ENCODE assay signal across 1 cellular context in the genomic region with DNA sequence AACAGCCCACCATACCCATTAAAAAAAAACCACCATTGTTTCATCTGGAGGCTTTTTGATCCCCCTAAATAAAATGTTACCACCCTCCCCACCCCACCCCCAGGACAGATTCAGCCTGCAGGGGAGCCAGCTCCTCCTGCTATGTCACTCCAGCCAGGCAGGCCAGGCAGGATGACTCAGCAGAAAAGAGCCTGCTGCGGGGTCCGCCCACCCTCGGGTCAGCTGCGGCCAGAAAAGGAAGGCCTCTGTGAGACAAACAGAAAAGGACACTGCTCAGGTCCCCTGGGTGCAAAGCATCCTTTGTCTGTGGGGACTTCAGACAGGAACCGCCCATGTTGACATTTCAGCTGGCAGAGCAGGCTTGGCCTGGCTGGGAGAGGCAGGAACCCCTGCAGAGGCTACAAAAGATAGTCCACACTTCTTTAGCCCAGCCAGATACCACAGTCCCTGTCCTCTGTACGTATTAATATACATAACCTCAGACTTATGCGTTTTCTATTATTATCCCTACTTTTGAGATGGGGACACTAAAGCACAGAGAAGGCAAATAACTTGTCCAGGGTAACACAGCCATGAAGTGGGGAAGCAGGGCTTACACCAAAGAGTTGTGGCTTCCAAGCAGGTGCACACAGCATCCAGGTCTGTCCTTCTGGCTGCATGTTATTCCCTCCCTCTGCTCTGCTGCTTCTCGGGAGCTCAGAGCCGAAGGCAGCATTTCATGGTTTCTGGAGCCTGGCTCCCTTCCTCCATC.
A peak's percentile ranks its signal among the peaks of the same experiment; 100 is the strongest.
TF ChIP-seq lines count a peak whose summit lies in the region.

No MANE protein-coding gene starts in this region.

TF ChIP-seq in K562, 482 proteins besides CTCF, POLR2A, EP300 and RAD21 (continued from another document and continues in another):
- TF ChIP-seq TCF15 (CRISPR knock-in tag; IDR thresholded peaks at IDR 0.05): no peak
- TF ChIP-seq BHLHE40 (IDR thresholded peaks at IDR 0.05; ENCODE audit: low read length): peak; percentile 41; the same call in 1 of the 2 replicates
- no peak for TF ChIP-seq CHCHD3 (CRISPR knock-in tag; IDR thresholded peaks at IDR 0.05)
- TF ChIP-seq, protein P1, sequence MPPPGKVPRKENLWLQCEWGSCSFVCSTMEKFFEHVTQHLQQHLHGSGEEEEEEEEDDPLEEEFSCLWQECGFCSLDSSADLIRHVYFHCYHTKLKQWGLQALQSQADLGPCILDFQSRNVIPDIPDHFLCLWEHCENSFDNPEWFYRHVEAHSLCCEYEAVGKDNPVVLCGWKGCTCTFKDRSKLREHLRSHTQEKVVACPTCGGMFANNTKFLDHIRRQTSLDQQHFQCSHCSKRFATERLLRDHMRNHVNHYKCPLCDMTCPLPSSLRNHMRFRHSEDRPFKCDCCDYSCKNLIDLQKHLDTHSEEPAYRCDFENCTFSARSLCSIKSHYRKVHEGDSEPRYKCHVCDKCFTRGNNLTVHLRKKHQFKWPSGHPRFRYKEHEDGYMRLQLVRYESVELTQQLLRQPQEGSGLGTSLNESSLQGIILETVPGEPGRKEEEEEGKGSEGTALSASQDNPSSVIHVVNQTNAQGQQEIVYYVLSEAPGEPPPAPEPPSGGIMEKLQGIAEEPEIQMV (tag; conservative IDR thresholded peaks at IDR 0.05; ENCODE audit: low read depth): no peak
- TF ChIP-seq, protein P2, sequence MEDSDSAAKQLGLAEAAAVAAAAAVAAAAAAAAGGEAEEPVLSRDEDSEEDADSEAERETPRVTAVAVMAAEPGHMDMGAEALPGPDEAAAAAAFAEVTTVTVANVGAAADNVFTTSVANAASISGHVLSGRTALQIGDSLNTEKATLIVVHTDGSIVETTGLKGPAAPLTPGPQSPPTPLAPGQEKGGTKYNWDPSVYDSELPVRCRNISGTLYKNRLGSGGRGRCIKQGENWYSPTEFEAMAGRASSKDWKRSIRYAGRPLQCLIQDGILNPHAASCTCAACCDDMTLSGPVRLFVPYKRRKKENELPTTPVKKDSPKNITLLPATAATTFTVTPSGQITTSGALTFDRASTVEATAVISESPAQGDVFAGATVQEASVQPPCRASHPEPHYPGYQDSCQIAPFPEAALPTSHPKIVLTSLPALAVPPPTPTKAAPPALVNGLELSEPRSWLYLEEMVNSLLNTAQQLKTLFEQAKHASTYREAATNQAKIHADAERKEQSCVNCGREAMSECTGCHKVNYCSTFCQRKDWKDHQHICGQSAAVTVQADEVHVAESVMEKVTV (CRISPR knock-in tag; IDR thresholded peaks at IDR 0.05): no peak
- no peak for TF ChIP-seq ARHGAP35 (IDR thresholded peaks at IDR 0.05; ENCODE audit: partially characterized antibody)
- no peak for TF ChIP-seq FOS (IDR thresholded peaks at IDR 0.05; ENCODE audit: extremely low read depth, insufficient read length)
- no peak for TF ChIP-seq NR3C1 (CRISPR knock-in tag; IDR thresholded peaks at IDR 0.05)
- no peak for TF ChIP-seq PTRF (tag; IDR thresholded peaks at IDR 0.05)
- TF ChIP-seq PRDM10 (IDR thresholded peaks at IDR 0.05; ENCODE audit: partially characterized antibody): peak; percentile 7
- TF ChIP-seq BACH1 (tag; IDR thresholded peaks at IDR 0.05): peak; percentile 99
- no peak for TF ChIP-seq UBTF (IDR thresholded peaks at IDR 0.05; ENCODE audit: borderline replicate concordance in 1 of 2, low read depth in 2 of 2, low read length in 2 of 2)
- TF ChIP-seq GTF2F1 (IDR thresholded peaks at IDR 0.05; ENCODE audit: low read depth, low read length): no peak
- peak; percentile 99 for TF ChIP-seq NFE2 (IDR thresholded peaks at IDR 0.05; ENCODE audit: low read depth)
- no peak for TF ChIP-seq YY1 (IDR thresholded peaks at IDR 0.05; ENCODE audit: borderline replicate concordance in 1 of 3, control insufficient read depth in 1 of 3, extremely low read depth in 1 of 3, insufficient read depth in 3 of 3, insufficient read length in 1 of 3, insufficient replicate concordance in 2 of 3, low read depth in 1 of 3, low read length in 2 of 3)
- no peak for TF ChIP-seq CHD2 (IDR thresholded peaks at IDR 0.05; ENCODE audit: low read depth, low read length)
- TF ChIP-seq PHF21A (IDR thresholded peaks at IDR 0.05; ENCODE audit: borderline replicate concordance, low read depth): no peak
- no peak for TF ChIP-seq GATAD2A (IDR thresholded peaks at IDR 0.05)
- peak; percentile 59; the same call in 1 of the 2 replicates for TF ChIP-seq SMARCE1 (IDR thresholded peaks at IDR 0.05)
- no peak for TF ChIP-seq MTA3 (IDR thresholded peaks at IDR 0.05; ENCODE audit: borderline replicate concordance)
- TF ChIP-seq ZNF41 (CRISPR knock-in tag; conservative IDR thresholded peaks at IDR 0.05): no peak
- TF ChIP-seq, protein P3, sequence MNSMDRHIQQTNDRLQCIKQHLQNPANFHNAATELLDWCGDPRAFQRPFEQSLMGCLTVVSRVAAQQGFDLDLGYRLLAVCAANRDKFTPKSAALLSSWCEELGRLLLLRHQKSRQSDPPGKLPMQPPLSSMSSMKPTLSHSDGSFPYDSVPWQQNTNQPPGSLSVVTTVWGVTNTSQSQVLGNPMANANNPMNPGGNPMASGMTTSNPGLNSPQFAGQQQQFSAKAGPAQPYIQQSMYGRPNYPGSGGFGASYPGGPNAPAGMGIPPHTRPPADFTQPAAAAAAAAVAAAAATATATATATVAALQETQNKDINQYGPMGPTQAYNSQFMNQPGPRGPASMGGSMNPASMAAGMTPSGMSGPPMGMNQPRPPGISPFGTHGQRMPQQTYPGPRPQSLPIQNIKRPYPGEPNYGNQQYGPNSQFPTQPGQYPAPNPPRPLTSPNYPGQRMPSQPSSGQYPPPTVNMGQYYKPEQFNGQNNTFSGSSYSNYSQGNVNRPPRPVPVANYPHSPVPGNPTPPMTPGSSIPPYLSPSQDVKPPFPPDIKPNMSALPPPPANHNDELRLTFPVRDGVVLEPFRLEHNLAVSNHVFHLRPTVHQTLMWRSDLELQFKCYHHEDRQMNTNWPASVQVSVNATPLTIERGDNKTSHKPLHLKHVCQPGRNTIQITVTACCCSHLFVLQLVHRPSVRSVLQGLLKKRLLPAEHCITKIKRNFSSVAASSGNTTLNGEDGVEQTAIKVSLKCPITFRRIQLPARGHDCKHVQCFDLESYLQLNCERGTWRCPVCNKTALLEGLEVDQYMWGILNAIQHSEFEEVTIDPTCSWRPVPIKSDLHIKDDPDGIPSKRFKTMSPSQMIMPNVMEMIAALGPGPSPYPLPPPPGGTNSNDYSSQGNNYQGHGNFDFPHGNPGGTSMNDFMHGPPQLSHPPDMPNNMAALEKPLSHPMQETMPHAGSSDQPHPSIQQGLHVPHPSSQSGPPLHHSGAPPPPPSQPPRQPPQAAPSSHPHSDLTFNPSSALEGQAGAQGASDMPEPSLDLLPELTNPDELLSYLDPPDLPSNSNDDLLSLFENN (IDR thresholded peaks at IDR 0.05; ENCODE audit: low read depth in 2 of 2, low read length in 2 of 2): peak in 1 of 2 experiments; percentile 50; a peak in 1 of 4 replicates
- TF ChIP-seq AFF4 (CRISPR knock-in tag; IDR thresholded peaks at IDR 0.05): 0 out of 2 replicates have a peak, but pooled peaks have one; percentile 29
- no peak for TF ChIP-seq NCOA4 (IDR thresholded peaks at IDR 0.05; ENCODE audit: partially characterized antibody)
- TF ChIP-seq ZNF174 (CRISPR knock-in tag; IDR thresholded peaks at IDR 0.05): no peak
- TF ChIP-seq SMAD2 (IDR thresholded peaks at IDR 0.05; ENCODE audit: low read depth, low read length): no peak
- no peak for TF ChIP-seq BDP1 (IDR thresholded peaks at IDR 0.05; ENCODE audit: insufficient read depth, insufficient read length)
- TF ChIP-seq PHTF2 (CRISPR knock-in tag; IDR thresholded peaks at IDR 0.05): no peak
- TF ChIP-seq, protein P4, sequence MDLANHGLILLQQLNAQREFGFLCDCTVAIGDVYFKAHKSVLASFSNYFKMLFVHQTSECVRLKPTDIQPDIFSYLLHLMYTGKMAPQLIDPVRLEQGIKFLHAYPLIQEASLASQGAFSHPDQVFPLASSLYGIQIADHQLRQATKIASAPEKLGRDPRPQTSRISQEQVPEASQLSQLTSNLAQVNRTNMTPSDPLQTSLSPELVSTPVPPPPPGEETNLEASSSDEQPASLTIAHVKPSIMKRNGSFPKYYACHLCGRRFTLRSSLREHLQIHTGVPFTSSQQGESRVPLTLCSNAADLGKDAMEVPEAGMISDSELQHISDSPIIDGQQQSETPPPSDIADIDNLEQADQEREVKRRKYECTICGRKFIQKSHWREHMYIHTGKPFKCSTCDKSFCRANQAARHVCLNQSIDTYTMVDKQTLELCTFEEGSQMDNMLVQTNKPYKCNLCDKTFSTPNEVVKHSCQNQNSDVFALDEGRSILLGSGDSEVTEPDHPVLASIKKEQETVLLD (IDR thresholded peaks at IDR 0.05): no peak
- TF ChIP-seq CBX1 (IDR thresholded peaks at IDR 0.05; ENCODE audit: low read depth): no peak
